In the genomic region with DNA sequence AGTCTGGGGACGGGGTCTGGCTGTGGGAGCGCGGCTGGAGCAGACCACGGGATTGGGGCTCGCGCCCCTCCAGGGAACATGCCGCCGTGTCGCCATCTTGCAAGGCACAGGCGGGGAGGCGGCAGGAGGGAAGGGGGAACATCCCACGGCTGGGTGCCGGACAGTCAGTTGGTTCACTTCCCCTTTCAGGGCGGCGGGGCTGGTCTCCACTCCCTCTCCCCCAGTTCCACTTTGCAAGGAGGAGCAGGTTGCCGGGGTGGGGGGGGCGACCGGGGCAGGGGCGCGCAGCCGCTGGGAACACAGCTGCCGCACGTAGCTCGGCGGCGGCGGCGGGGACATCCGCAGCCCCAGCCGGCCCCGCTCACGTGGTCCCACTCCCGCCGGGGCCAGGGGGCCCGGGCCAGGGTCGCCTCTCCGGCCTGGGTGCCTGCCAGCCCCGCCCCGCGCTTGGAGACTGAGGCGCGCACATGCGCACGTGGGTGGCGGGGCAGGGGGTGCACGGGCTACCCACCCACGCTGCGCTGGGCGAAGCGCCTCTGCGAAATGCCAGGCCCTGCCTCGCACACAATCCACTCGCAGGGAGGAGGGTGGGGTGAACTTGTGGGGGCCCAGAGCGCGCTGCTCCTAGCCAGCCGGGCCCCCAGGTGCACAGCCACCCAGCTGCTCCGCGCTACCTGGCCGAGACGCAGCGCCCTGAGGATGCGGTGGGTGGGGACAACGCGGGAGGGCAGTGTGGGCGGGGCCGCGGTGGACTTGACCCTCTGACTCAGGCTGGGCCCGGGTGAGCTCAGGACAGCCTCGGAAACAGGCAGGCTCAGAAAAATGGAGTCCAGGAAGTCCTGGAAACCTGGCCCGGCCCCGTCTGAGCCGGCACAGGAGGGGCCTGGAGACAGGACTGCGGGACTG, we compare ENCODE assay signal across 8 cellular contexts. TPM values are rescaled to one million over a fixed set of nuclear protein-coding genes. Genes with fewer than 3 reads are reported as not detected.
A peak's percentile ranks its signal among the peaks of the same experiment; 100 is the strongest.
DNase-seq lines count a peak whose midpoint lies in the region; ATAC-seq and TF ChIP-seq lines count a peak whose summit lies in the region.

No MANE protein-coding gene starts in this region.

- no peak for TF ChIP-seq CTCF in ascending aorta (IDR thresholded peaks at IDR 0.05)

- H3K9me3 ChIP-seq in GM23248 (ENCODE audit: low read depth) (no peaks in the 10 kb centered on the region), ascending aorta (no peaks in the 10 kb centered on the region), right cardiac atrium (ENCODE audit: control insufficient read depth, low read length) (no peaks in the 10 kb centered on the region)

- H3K27me3 ChIP-seq in GM23248 (replicated peaks; ENCODE audit: insufficient read depth) (no peaks in the 10 kb centered on the region), ascending aorta (no peaks in the 10 kb centered on the region), right cardiac atrium (ENCODE audit: control insufficient read depth, insufficient read depth) (no peaks in the 10 kb centered on the region), rectal smooth muscle tissue (ENCODE audit: control insufficient read depth, insufficient read depth, low read length) (no peaks in the 10 kb centered on the region)

- peak overlapping the region; percentile 74 for H3K4me2 ChIP-seq in GM23248 (ENCODE audit: unreplicated experiment)

- H3K9me2 ChIP-seq in GM23248 (ENCODE audit: insufficient read depth) = no peaks in the 10 kb centered on the region

- peak overlapping the region; percentile 66 for H3K4me3 ChIP-seq in GM23248
- H3K4me3 ChIP-seq in ascending aorta = peak overlapping the region; percentile 47 to 62
- peak overlapping the region; percentile 37 for H3K4me3 ChIP-seq in right cardiac atrium (ENCODE audit: low read length)
- H3K4me3 ChIP-seq in rectal smooth muscle tissue (ENCODE audit: low read length) = peak overlapping the region; percentile 69

- peak; percentile 40 to 60 for ATAC-seq in right cardiac atrium

- in situ Hi-C loops in GM23248 (cut with MboI) = no loop called here

- H2AFZ ChIP-seq in GM23248 = 0 out of 2 replicates have a peak overlapping the region, but pooled peaks have one; percentile 2

- H3F3A ChIP-seq in GM23248 (ENCODE audit: insufficient read depth) = peaks cover 9% of the 10 kb centered on the region; the same call in 1 of the 2 replicates

- DNase-seq in AG08395 (ENCODE audit: low spot score) (peak; percentile 84), GM23248 (peak; percentile 96), RPMI8226 (peak; percentile 92), ascending aorta (ENCODE audit: low spot score in 2 of 2) (peak in 1 of 2 donors; percentile 89), right cardiac atrium (peak; percentile 89 to 93 (median 93)), pons (ENCODE audit: low spot score) (no peak), H4 (ENCODE audit: low spot score) (no peak)

- no peaks in the 10 kb centered on the region for H4K20me1 ChIP-seq in GM23248 (ENCODE audit: insufficient read depth)

- H3K79me2 ChIP-seq in GM23248 (ENCODE audit: insufficient read depth) = peaks cover 98% of the 10 kb centered on the region

- H3K4me1 ChIP-seq in GM23248 (ENCODE audit: insufficient read depth) (peaks cover 39% of the 10 kb centered on the region), ascending aorta (peaks cover 15 to 30% of the 10 kb centered on the region in 2 donors), right cardiac atrium (ENCODE audit: control insufficient read depth, insufficient read depth, low read length) (peaks cover 11% of the 10 kb centered on the region), rectal smooth muscle tissue (ENCODE audit: control insufficient read depth, insufficient read depth, low read length) (peaks cover 18% of the 10 kb centered on the region)

- H3K36me3 ChIP-seq in GM23248 (ENCODE audit: low read depth) (no peaks in the 10 kb centered on the region), ascending aorta (peaks cover 0 to 5% of the 10 kb centered on the region in 2 donors), rectal smooth muscle tissue (ENCODE audit: control insufficient read depth, insufficient read depth, low read length) (no peaks in the 10 kb centered on the region)

- H3K9ac ChIP-seq in GM23248 = peak overlapping the region; percentile 87
- H3K9ac ChIP-seq in rectal smooth muscle tissue (ENCODE audit: low read length) = peak overlapping the region; percentile 80

- H3K27ac ChIP-seq in GM23248 = peak overlapping the region; percentile 93
- peak overlapping the region; percentile 65 to 67 for H3K27ac ChIP-seq in ascending aorta
- H3K27ac ChIP-seq in right cardiac atrium (ENCODE audit: low read length) = peak overlapping the region; percentile 73
- peak overlapping the region; percentile 73 for H3K27ac ChIP-seq in rectal smooth muscle tissue (ENCODE audit: low read depth, low read length)

- WGBS in GM23248 (ENCODE audit: low coverage in 1 of 2, low lambda C conversion rate in 2 of 2, missing lambda C conversion rate in 2 of 2), 2 experiments = 2 to 4% methylated on average over 57 of the region's 73 CpGs
- WGBS in right cardiac atrium = 2% methylated on average over 68 of the region's 73 CpGs

- intact Hi-C loops in ascending aorta (cut with DNase I) = no loop called here
- intact Hi-C loops in right cardiac atrium (cut with DNase I) = no loop called here

RNA-seq across cellular contexts. Expression of gene KLF16, which starts 6.4 kb away (rescaled TPM):
- total RNA-seq in GM23248 (2014; rRNA removed; shearing (Covaris generic)) = 8.9 and 11.0 TPM in 2 replicates
- 4.2 and 4.6 TPM in 2 replicates for polyA plus RNA-seq in GM23248 (2016; fragmentation: Nextera tagmentation; extraction: Ambion mirVana)
- 15.2 TPM for total RNA-seq in ascending aorta
- 10 to 100 TPM in 1 of 4 donors, 1 to 10 TPM in 3; 6.4 to 11.1 (median 7.3) TPM for total RNA-seq in right cardiac atrium
- 4.5 TPM for polyA plus RNA-seq in right cardiac atrium
- total RNA-seq in H4 (2014; rRNA removed; shearing (Covaris generic)) = 1.8 and 4.6 TPM in 2 replicates

RNA-seq across cellular contexts. Expression of gene REXO1, which starts 8.7 kb away (rescaled TPM):
- total RNA-seq in GM23248 (2014; rRNA removed; shearing (Covaris generic)) = 4.2 and 5.2 TPM in 2 replicates
- polyA plus RNA-seq in GM23248 (2016; fragmentation: Nextera tagmentation; extraction: Ambion mirVana) = 4.2 and 4.9 TPM in 2 replicates
- 45.1 TPM for total RNA-seq in ascending aorta
- 10 to 100 TPM; 12.8 to 22.1 (median 17.4) TPM for total RNA-seq in right cardiac atrium
- polyA plus RNA-seq in right cardiac atrium = 15.3 TPM
- total RNA-seq in H4 (2014; rRNA removed; shearing (Covaris generic)) = 2.3 and 4.2 TPM in 2 replicates

RNA-seq across cellular contexts. Expression of gene ABHD17A, which starts 28.3 kb away (rescaled TPM):
- 147 and 157 TPM in 2 replicates for total RNA-seq in GM23248 (2014; rRNA removed; shearing (Covaris generic))
- 37.6 and 39.4 TPM in 2 replicates for polyA plus RNA-seq in GM23248 (2016; fragmentation: Nextera tagmentation; extraction: Ambion mirVana)
- total RNA-seq in ascending aorta = 278 TPM
- 10 to 100 TPM; 64.4 to 71.3 (median 68.3) TPM for total RNA-seq in right cardiac atrium
- polyA plus RNA-seq in right cardiac atrium = 96.0 TPM
- total RNA-seq in H4 (2014; rRNA removed; shearing (Covaris generic)) = 20.2 and 40.6 TPM in 2 replicates

RNA-seq across cellular contexts. Expression of gene ATP8B3, which starts 44.9 kb away (rescaled TPM):
- 0.32 and 2.5 TPM in 2 replicates for total RNA-seq in GM23248 (2014; rRNA removed; shearing (Covaris generic))
- polyA plus RNA-seq in GM23248 (2016; fragmentation: Nextera tagmentation; extraction: Ambion mirVana) (1.8 and 1.9 TPM in 2 replicates), right cardiac atrium (0.97 TPM)
- total RNA-seq in ascending aorta (0.11 TPM), right cardiac atrium (1 to 10 TPM in 3 of 4 donors, under 1 TPM in 1; 0.53 to 1.9 (median 1.5) TPM)
- total RNA-seq in H4 (2014; rRNA removed; shearing (Covaris generic)) = 3.6 and 7.8 TPM in 2 replicates

RNA-seq across cellular contexts. Expression of gene ADAT3, which starts 48.2 kb away (rescaled TPM):
- 0.22 and 3.2 TPM in 2 replicates for total RNA-seq in GM23248 (2014; rRNA removed; shearing (Covaris generic))
- polyA plus RNA-seq in GM23248 (2016; fragmentation: Nextera tagmentation; extraction: Ambion mirVana) = 2.4 and 3.2 TPM in 2 replicates
- 18.4 TPM for total RNA-seq in ascending aorta
- 1 to 10 TPM; 1.2 to 2.7 (median 2.0) TPM for total RNA-seq in right cardiac atrium
- polyA plus RNA-seq in right cardiac atrium = 1.8 TPM
- 0.93 and 1.0 TPM in 2 replicates for total RNA-seq in H4 (2014; rRNA removed; shearing (Covaris generic))

Comparison
In these comparisons a context has a peak if more than half of its experiments do, and no peak if none do; other contexts are left out.
1. DNase-seq: peak in AG08395 (single experiment), GM23248 (single experiment), RPMI8226 (single experiment) and right cardiac atrium (3 of 3); none in pons (single experiment) and H4 (single experiment).
2. Peak in every context shown above with its lines, with median percentiles within 50 percentile points of each other: H3K27ac ChIP-seq and H3K4me3 ChIP-seq.